ENCODE assay signal across 14 cellular contexts in genomic region chr5:178545941-178546674, GRCh38. TPM values are rescaled to one million over a fixed set of nuclear protein-coding genes. Genes with fewer than 3 reads are reported as not detected.
"Had no signal": no experiment of that assay in that cellular context is flagged by ENCODE, and none has a peak within 500 bp of the region (broad histone marks: within the 10 kb centered on the region; RNA-seq: fewer than 3 reads in every experiment).

No MANE protein-coding gene starts in this region.

- DNase-seq: activated B cell treated with CpG ODN at 0.5 μM for 24 hours; activated CD4-positive, alpha-beta T cell treated with anti-CD3 and anti-CD28 coated beads, Interleukin-2, amount 10 ng/mL, durations not matched to agents 7 days and 5 days; activated CD8-positive, alpha-beta memory T cell treated with anti-CD3 and anti-CD28 coated beads, Interleukin-2, amount 50 U/mL, for 48 hours; activated naive CD4-positive, alpha-beta T cell; activated naive CD8-positive, alpha-beta T cell treated with anti-CD3 and anti-CD28 coated beads, Interleukin-2, amount 10 ng/mL, durations not matched to agents 7 days and 5 days; activated T-cell treated with anti-CD3 and anti-CD28 coated beads, Interleukin-2, amount 50 U/mL, for 72 hours; dermis blood vessel endothelial cell; effector memory CD8-positive, alpha-beta T cell; stimulated activated CD4-positive, alpha-beta T cell treated with anti-CD3 and anti-CD28 coated beads, Interleukin-1b, Interleukin-23, amount 100 ng/mL, for 48 hours; T-helper 17 cell had no signal

- ATAC-seq: activated T-cell treated with anti-CD3 and anti-CD28 coated beads, Interleukin-2, amount 50 U/mL, for 72 hours; effector memory CD8-positive, alpha-beta T cell; natural killer cell treated with Interleukin-12 subunit alpha and Interleukin-12 subunit beta and Interleukin-15 and Interleukin-18, amount 100 ng/mL, for 72 hours; sciatic nerve; T-helper 17 cell had no signal

- H3K9me3 Mint-ChIP-seq: activated B cell treated with CpG ODN at 0.5 μM for 24 hours; activated CD4-positive, alpha-beta T cell treated with anti-CD3 and anti-CD28 coated beads, Interleukin-2, amount 10 ng/mL, durations not matched to agents 7 days and 5 days; activated naive CD8-positive, alpha-beta T cell treated with anti-CD3 and anti-CD28 coated beads, Interleukin-2, amount 10 ng/mL, durations not matched to agents 7 days and 5 days; activated T-cell treated with anti-CD3 and anti-CD28 coated beads, Interleukin-2, amount 50 U/mL, for 72 hours; effector memory CD8-positive, alpha-beta T cell; memory B cell; natural killer cell treated with Interleukin-12 subunit alpha and Interleukin-12 subunit beta and Interleukin-15 and Interleukin-18, amount 100 ng/mL, for 72 hours had no signal

- H3K27ac Mint-ChIP-seq: activated B cell treated with CpG ODN at 0.5 μM for 24 hours; activated CD4-positive, alpha-beta T cell treated with anti-CD3 and anti-CD28 coated beads, Interleukin-2, amount 10 ng/mL, durations not matched to agents 7 days and 5 days; activated naive CD8-positive, alpha-beta T cell treated with anti-CD3 and anti-CD28 coated beads, Interleukin-2, amount 10 ng/mL, durations not matched to agents 7 days and 5 days; activated T-cell treated with anti-CD3 and anti-CD28 coated beads, Interleukin-2, amount 50 U/mL, for 72 hours; effector memory CD8-positive, alpha-beta T cell; memory B cell; natural killer cell treated with Interleukin-12 subunit alpha and Interleukin-12 subunit beta and Interleukin-15 and Interleukin-18, amount 100 ng/mL, for 72 hours; T-helper 17 cell had no signal

- H3K36me3 Mint-ChIP-seq: activated naive CD8-positive, alpha-beta T cell treated with anti-CD3 and anti-CD28 coated beads, Interleukin-2, amount 10 ng/mL, durations not matched to agents 7 days and 5 days; memory B cell; natural killer cell treated with Interleukin-12 subunit alpha and Interleukin-12 subunit beta and Interleukin-15 and Interleukin-18, amount 100 ng/mL, for 72 hours had no signal

- H3K27me3 Mint-ChIP-seq: activated CD4-positive, alpha-beta T cell treated with anti-CD3 and anti-CD28 coated beads, Interleukin-2, amount 10 ng/mL, durations not matched to agents 7 days and 5 days had no signal

- H3K27ac ChIP-seq: psoas muscle had no signal

- H3K4me1 Mint-ChIP-seq: activated B cell treated with CpG ODN at 0.5 μM for 24 hours; activated CD4-positive, alpha-beta T cell treated with anti-CD3 and anti-CD28 coated beads, Interleukin-2, amount 10 ng/mL, durations not matched to agents 7 days and 5 days; activated naive CD8-positive, alpha-beta T cell treated with anti-CD3 and anti-CD28 coated beads, Interleukin-2, amount 10 ng/mL, durations not matched to agents 7 days and 5 days; memory B cell; T-helper 17 cell had no signal

- H3K4me3 Mint-ChIP-seq: activated B cell treated with CpG ODN at 0.5 μM for 24 hours; activated CD4-positive, alpha-beta T cell treated with anti-CD3 and anti-CD28 coated beads, Interleukin-2, amount 10 ng/mL, durations not matched to agents 7 days and 5 days; activated naive CD8-positive, alpha-beta T cell treated with anti-CD3 and anti-CD28 coated beads, Interleukin-2, amount 10 ng/mL, durations not matched to agents 7 days and 5 days; activated T-cell treated with anti-CD3 and anti-CD28 coated beads, Interleukin-2, amount 50 U/mL, for 72 hours; effector memory CD8-positive, alpha-beta T cell; memory B cell; natural killer cell treated with Interleukin-12 subunit alpha and Interleukin-12 subunit beta and Interleukin-15 and Interleukin-18, amount 100 ng/mL, for 72 hours; T-helper 17 cell had no signal

- H3K9me3 ChIP-seq: psoas muscle had no signal

- H3K4me1 ChIP-seq: psoas muscle had no signal

- H3K4me3 ChIP-seq: psoas muscle had no signal

RNA-seq across cellular contexts. Expression of gene COL23A1, which starts 44.1 kb away (rescaled TPM):
- total RNA-seq: activated B cell treated with CpG ODN at 0.5 μM for 24 hours, T-helper 17 cell had no signal
